ENCODE assay signal across 8 cellular contexts in the genomic region with DNA sequence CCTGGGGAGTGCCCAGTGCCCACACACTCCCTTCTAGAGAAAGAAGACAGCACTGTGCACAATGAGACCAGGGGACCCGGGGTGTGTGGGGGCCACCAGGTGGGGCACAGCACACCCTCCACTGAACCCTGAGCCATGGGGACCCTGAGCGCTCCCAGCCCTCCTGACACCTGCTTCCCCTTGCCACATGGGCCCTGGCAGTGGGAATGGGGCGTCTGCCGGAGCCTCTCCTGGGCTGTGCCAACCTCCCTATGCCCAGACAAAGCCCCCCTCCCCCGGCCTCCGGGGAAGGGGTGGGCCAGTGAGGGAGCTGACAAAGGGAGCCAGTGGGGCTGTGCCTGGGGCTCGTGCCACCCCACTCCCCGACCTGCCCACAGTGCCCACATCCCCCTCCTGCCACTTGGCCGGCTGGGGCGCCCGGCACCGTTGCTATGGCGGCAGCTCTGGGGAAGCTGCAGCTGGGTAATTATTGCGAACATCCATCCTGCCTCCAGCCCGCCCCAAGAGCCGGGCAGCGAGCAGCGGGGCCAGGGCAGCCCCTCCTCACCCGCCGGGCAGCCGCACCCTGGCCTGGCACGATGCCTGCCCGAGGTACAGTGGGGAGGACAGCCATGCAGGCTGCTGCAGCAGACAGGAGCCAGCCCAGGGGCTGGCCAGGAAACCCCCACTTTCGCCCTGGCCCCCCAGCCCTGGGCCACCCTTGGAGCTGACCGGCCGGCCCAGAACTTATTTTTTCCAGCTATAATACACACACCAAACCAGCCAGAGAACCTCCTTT. TPM values are rescaled to one million over a fixed set of nuclear protein-coding genes. Genes with fewer than 3 reads are reported as not detected.
DNase-seq lines count a peak whose midpoint lies in the region; ATAC-seq and TF ChIP-seq lines count a peak whose summit lies in the region.

No MANE protein-coding gene starts in this region.

- no peaks in the 10 kb centered on the region for H3K36me3 Mint-ChIP-seq in activated naive CD8-positive, alpha-beta T cell treated with anti-CD3 and anti-CD28 coated beads, Interleukin-2, amount 10 ng/mL, durations not matched to agents 7 days and 5 days
- no peaks in the 10 kb centered on the region for H3K36me3 Mint-ChIP-seq in nephron progenitor cell (ENCODE audit: low read depth)
- H3K36me3 Mint-ChIP-seq in activated CD4-positive, alpha-beta T cell treated with anti-CD3 and anti-CD28 coated beads, Interleukin-2, amount 10 ng/mL, durations not matched to agents 24 days and 14 days (ENCODE audit: low read depth) = no peaks in the 10 kb centered on the region

- intact Hi-C loops in activated CD4-positive, alpha-beta T cell treated with anti-CD3 and anti-CD28 coated beads, Interleukin-2, amount 10 ng/mL, durations not matched to agents 24 days and 14 days (cut with micrococcal nuclease) = no loop called here

- no peak for TF ChIP-seq CTCF in nephron progenitor cell (IDR thresholded peaks at IDR 0.05)

- DNase-seq in NCI-H524 (lab: John Stamatoyannopoulos, UW) (peak; percentile 51 to 66), NCI-H524 treated with DMSO at 0.1 percent for 48 hours (lab: John Stamatoyannopoulos, UW) (no peak), NCI-H1417 treated with DMSO at 0.1 percent for 48 hours (lab: John Stamatoyannopoulos, UW) (peak; percentile 89), nephron progenitor cell (no peak)
- DNase-seq in activated naive CD8-positive, alpha-beta T cell treated with anti-CD3 and anti-CD28 coated beads, Interleukin-2, amount 10 ng/mL, durations not matched to agents 7 days and 5 days = peak; percentile 45
- DNase-seq in activated CD4-positive, alpha-beta T cell treated with anti-CD3 and anti-CD28 coated beads, Interleukin-2, amount 10 ng/mL, durations not matched to agents 24 days and 14 days = no peak
- no peak for DNase-seq in activated effector memory CD4-positive, alpha-beta T cell treated with anti-CD3 and anti-CD28 coated beads, Interleukin-2, amount 50 U/mL, for 16 hours

- no peak overlapping the region for H3K27ac Mint-ChIP-seq in activated naive CD8-positive, alpha-beta T cell treated with anti-CD3 and anti-CD28 coated beads, Interleukin-2, amount 10 ng/mL, durations not matched to agents 7 days and 5 days
- H3K27ac Mint-ChIP-seq in nephron progenitor cell = peak overlapping the region; percentile 32
- H3K27ac Mint-ChIP-seq in activated CD4-positive, alpha-beta T cell treated with anti-CD3 and anti-CD28 coated beads, Interleukin-2, amount 10 ng/mL, durations not matched to agents 24 days and 14 days = no peak overlapping the region

- POLR2A ChIA-PET in activated naive CD8-positive, alpha-beta T cell treated with anti-CD3 and anti-CD28 coated beads, Interleukin-2, amount 10 ng/mL, durations not matched to agents 7 days and 5 days (lab: Charles Lee) = interaction anchor here (1.0 to 1.3 kb wide), 2 partner anchors 87 to 104 kb away, joined by 4 to 5 read pairs; no protein-coding TSS in a partner anchor

- peak; percentile 41 for ATAC-seq in activated naive CD8-positive, alpha-beta T cell treated with anti-CD3 and anti-CD28 coated beads, Interleukin-2, amount 10 ng/mL, durations not matched to agents 7 days and 5 days (ENCODE audit: low read depth)
- ATAC-seq in HG03571 (IDR thresholded peaks at IDR 0.05; ENCODE audit: unreplicated experiment) = no peak

- H3K4me1 Mint-ChIP-seq in activated naive CD8-positive, alpha-beta T cell treated with anti-CD3 and anti-CD28 coated beads, Interleukin-2, amount 10 ng/mL, durations not matched to agents 7 days and 5 days = peaks cover 8% of the 10 kb centered on the region
- peaks cover 68% of the 10 kb centered on the region for H3K4me1 Mint-ChIP-seq in nephron progenitor cell
- no peaks in the 10 kb centered on the region for H3K4me1 Mint-ChIP-seq in activated CD4-positive, alpha-beta T cell treated with anti-CD3 and anti-CD28 coated beads, Interleukin-2, amount 10 ng/mL, durations not matched to agents 24 days and 14 days

- H3K4me3 Mint-ChIP-seq in activated naive CD8-positive, alpha-beta T cell treated with anti-CD3 and anti-CD28 coated beads, Interleukin-2, amount 10 ng/mL, durations not matched to agents 7 days and 5 days = no peak overlapping the region
- H3K4me3 Mint-ChIP-seq in nephron progenitor cell = no peak overlapping the region
- no peak overlapping the region for H3K4me3 Mint-ChIP-seq in activated CD4-positive, alpha-beta T cell treated with anti-CD3 and anti-CD28 coated beads, Interleukin-2, amount 10 ng/mL, durations not matched to agents 24 days and 14 days

- H3K9me3 Mint-ChIP-seq in activated naive CD8-positive, alpha-beta T cell treated with anti-CD3 and anti-CD28 coated beads, Interleukin-2, amount 10 ng/mL, durations not matched to agents 7 days and 5 days = no peaks in the 10 kb centered on the region
- H3K9me3 Mint-ChIP-seq in nephron progenitor cell = no peaks in the 10 kb centered on the region
- no peaks in the 10 kb centered on the region for H3K9me3 Mint-ChIP-seq in activated CD4-positive, alpha-beta T cell treated with anti-CD3 and anti-CD28 coated beads, Interleukin-2, amount 10 ng/mL, durations not matched to agents 24 days and 14 days

- H3K27me3 Mint-ChIP-seq in activated naive CD8-positive, alpha-beta T cell treated with anti-CD3 and anti-CD28 coated beads, Interleukin-2, amount 10 ng/mL, durations not matched to agents 7 days and 5 days = peaks cover 2% of the 10 kb centered on the region
- peaks cover 12% of the 10 kb centered on the region for H3K27me3 Mint-ChIP-seq in nephron progenitor cell (ENCODE audit: low read depth, poor library complexity)
- peaks cover 3% of the 10 kb centered on the region for H3K27me3 Mint-ChIP-seq in activated CD4-positive, alpha-beta T cell treated with anti-CD3 and anti-CD28 coated beads, Interleukin-2, amount 10 ng/mL, durations not matched to agents 24 days and 14 days

RNA-seq across cellular contexts. Expression of gene NOL4L, which starts 41.9 kb away (rescaled TPM):
- 10 to 100 TPM; 39.1 to 41.1 TPM for total RNA-seq in activated naive CD8-positive, alpha-beta T cell treated with anti-CD3 and anti-CD28 coated beads, Interleukin-2, amount 10 ng/mL, durations not matched to agents 7 days and 5 days
- total RNA-seq in activated CD4-positive, alpha-beta T cell treated with anti-CD3 and anti-CD28 coated beads, Interleukin-2, amount 10 ng/mL, durations not matched to agents 24 days and 14 days = 13.0 and 18.0 TPM in 2 replicates

RNA-seq across cellular contexts. Expression of gene C20orf203, which starts 46.7 kb away (rescaled TPM):
- under 1 TPM; 0.22 to 0.60 TPM for total RNA-seq in activated naive CD8-positive, alpha-beta T cell treated with anti-CD3 and anti-CD28 coated beads, Interleukin-2, amount 10 ng/mL, durations not matched to agents 7 days and 5 days
- total RNA-seq in activated CD4-positive, alpha-beta T cell treated with anti-CD3 and anti-CD28 coated beads, Interleukin-2, amount 10 ng/mL, durations not matched to agents 24 days and 14 days = 0.07 and 0.12 TPM in 2 replicates

Comparison
In these comparisons a context has a peak if more than half of its experiments do, and no peak if none do; other contexts are left out.
1. DNase-seq: peak in NCI-H524 (2 of 2), NCI-H1417 treated with DMSO at 0.1 percent for 48 hours (single experiment) and activated naive CD8-positive, alpha-beta T cell treated with anti-CD3 and anti-CD28 coated beads, Interleukin-2, amount 10 ng/mL, durations not matched to agents 7 days and 5 days (single experiment); none in NCI-H524 treated with DMSO at 0.1 percent for 48 hours (single experiment), nephron progenitor cell (single experiment), activated CD4-positive, alpha-beta T cell treated with anti-CD3 and anti-CD28 coated beads, Interleukin-2, amount 10 ng/mL, durations not matched to agents 24 days and 14 days (single experiment) and activated effector memory CD4-positive, alpha-beta T cell treated with anti-CD3 and anti-CD28 coated beads, Interleukin-2, amount 50 U/mL, for 16 hours (single experiment).